13 cellular contexts compared by ENCODE assay signal in the genomic region with DNA sequence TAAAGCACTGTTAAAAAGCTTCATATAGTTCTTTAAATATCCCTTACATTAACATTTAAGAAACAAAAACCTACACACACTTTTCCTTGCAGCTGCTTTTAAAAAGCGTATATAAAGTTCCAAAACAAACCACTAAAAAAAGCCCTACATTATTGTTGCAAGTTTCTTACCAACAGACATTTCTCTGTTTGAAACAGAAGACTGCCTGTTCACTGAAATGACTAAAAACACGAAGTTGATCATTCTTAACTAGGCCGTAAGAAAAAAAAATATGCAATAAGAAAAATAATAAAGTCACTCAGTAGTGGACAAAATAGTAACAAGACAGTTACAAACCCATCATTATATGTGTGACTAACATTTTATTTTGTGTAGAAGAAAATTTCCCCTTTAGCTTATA.
"Had no signal": no experiment of that assay in that cellular context is flagged by ENCODE, and none has a peak within 500 bp of the region (broad histone marks: within the 10 kb centered on the region; RNA-seq: fewer than 3 reads in every experiment).

No MANE protein-coding gene starts in this region.

- H3K27ac ChIP-seq: foreskin keratinocyte had no signal

- H3K9me3 ChIP-seq: heart left ventricle, right atrium auricular region had no signal

- H3K27ac Mint-ChIP-seq: activated naive CD8-positive, alpha-beta T cell treated with anti-CD3 and anti-CD28 coated beads, Interleukin-2, amount 10 ng/mL, durations not matched to agents 7 days and 5 days; stimulated activated naive B cell treated with anti-CD40 and anti-IgM and Interleukin-4, amounts not matched to agents 10 μg/mL and 1 μg/mL and 100 μg/mL, for 72 hours; type B pancreatic cell had no signal

- H3K27me3 ChIP-seq: foreskin keratinocyte, heart left ventricle, right atrium auricular region had no signal

- DNase-seq: activated CD4-positive, alpha-beta T cell treated with anti-CD3 and anti-CD28 coated beads, Interleukin-2, amount 50 U/mL, for 1 hour; activated CD4-positive, CD25-positive, alpha-beta regulatory T cell; activated gamma-delta T cell treated with Interleukin-2 at 50 U/mL for 16 hours; activated naive CD8-positive, alpha-beta T cell treated with anti-CD3 and anti-CD28 coated beads, Interleukin-2, amount 10 ng/mL, durations not matched to agents 7 days and 5 days; activated T-cell treated with anti-CD3 and anti-CD28 coated beads, Interleukin-2, amount 50 U/mL, for 1 hour; anterior cingulate cortex; effector CD4-positive, alpha-beta T cell; foreskin keratinocyte; heart left ventricle; mesenchymal stem cell; stimulated activated naive B cell treated with anti-CD40 and anti-IgM and Interleukin-4, amounts not matched to agents 10 μg/mL and 1 μg/mL and 100 μg/mL, for 72 hours had no signal

- H3K4me3 ChIP-seq: heart left ventricle, right atrium auricular region had no signal

- ATAC-seq: foreskin keratinocyte; heart left ventricle; stimulated activated naive B cell treated with anti-CD40 and anti-IgM and Interleukin-4, amounts not matched to agents 10 μg/mL and 1 μg/mL and 100 μg/mL, for 72 hours had no signal

- H3K9me3 Mint-ChIP-seq: activated naive CD8-positive, alpha-beta T cell treated with anti-CD3 and anti-CD28 coated beads, Interleukin-2, amount 10 ng/mL, durations not matched to agents 7 days and 5 days; stimulated activated naive B cell treated with anti-CD40 and anti-IgM and Interleukin-4, amounts not matched to agents 10 μg/mL and 1 μg/mL and 100 μg/mL, for 72 hours; type B pancreatic cell had no signal

- H3K36me3 Mint-ChIP-seq: stimulated activated naive B cell treated with anti-CD40 and anti-IgM and Interleukin-4, amounts not matched to agents 10 μg/mL and 1 μg/mL and 100 μg/mL, for 72 hours; type B pancreatic cell had no signal

- H3K27me3 Mint-ChIP-seq: activated naive CD8-positive, alpha-beta T cell treated with anti-CD3 and anti-CD28 coated beads, Interleukin-2, amount 10 ng/mL, durations not matched to agents 7 days and 5 days; stimulated activated naive B cell treated with anti-CD40 and anti-IgM and Interleukin-4, amounts not matched to agents 10 μg/mL and 1 μg/mL and 100 μg/mL, for 72 hours; type B pancreatic cell had no signal

- H3K4me1 Mint-ChIP-seq: stimulated activated naive B cell treated with anti-CD40 and anti-IgM and Interleukin-4, amounts not matched to agents 10 μg/mL and 1 μg/mL and 100 μg/mL, for 72 hours had no signal

- H3K36me3 ChIP-seq: heart left ventricle, right atrium auricular region had no signal

- H3K4me3 Mint-ChIP-seq: activated naive CD8-positive, alpha-beta T cell treated with anti-CD3 and anti-CD28 coated beads, Interleukin-2, amount 10 ng/mL, durations not matched to agents 7 days and 5 days; stimulated activated naive B cell treated with anti-CD40 and anti-IgM and Interleukin-4, amounts not matched to agents 10 μg/mL and 1 μg/mL and 100 μg/mL, for 72 hours; type B pancreatic cell had no signal
